Comparison of ENCODE assay signal across 11 cellular contexts in the genomic region with DNA sequence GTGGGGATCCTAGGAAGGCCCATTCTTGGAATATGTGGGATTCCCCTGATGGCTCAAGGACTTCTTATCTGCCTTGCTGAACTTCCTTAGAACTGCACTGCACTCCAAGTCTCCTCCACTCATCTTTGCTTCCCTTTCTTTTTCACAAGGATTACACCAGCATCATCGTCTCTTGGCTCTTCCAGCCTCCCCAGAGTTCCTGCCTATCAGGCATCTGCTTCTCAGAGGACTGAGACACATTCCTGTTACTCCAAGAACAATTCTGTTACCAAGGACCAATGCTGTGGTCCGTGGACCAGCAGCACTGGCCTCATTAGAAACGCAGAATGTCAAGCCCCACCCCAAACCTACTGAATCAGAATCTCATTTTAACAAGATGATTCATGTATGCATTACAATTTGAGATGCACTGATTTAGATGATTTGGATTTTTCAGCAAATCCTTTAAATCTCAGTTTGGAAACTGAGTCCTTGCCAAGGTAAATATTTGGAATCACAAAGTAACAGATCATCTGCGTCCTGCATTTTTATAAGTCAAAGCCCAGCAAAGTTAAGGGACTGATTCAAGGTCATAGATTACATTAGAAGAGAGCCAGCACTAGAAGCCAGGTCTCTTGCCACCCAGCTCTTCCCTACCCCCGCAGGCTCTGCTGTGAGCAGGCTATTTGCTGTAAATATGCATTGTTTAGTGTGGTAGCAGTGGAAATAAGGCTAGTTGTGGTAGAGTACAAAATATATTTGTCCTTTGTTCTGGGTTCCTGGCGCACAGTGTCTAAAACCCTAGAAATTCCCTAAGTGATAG.
A peak's percentile ranks its signal among the peaks of the same experiment; 100 is the strongest.
DNase-seq lines count a peak whose midpoint lies in the region; ATAC-seq and TF ChIP-seq lines count a peak whose summit lies in the region.
"Had no signal": no experiment of that assay in that cellular context is flagged by ENCODE, and none has a peak within 500 bp of the region (broad histone marks: within the 10 kb centered on the region; RNA-seq: fewer than 3 reads in every experiment).

No MANE protein-coding gene starts in this region.

- DNase-seq in GM23248 (peak; percentile 88), ascending aorta (ENCODE audit: low spot score in 2 of 2) (no peak), skeletal muscle cell (ENCODE audit: low read depth) (peak; percentile 69), NCI-H510A treated with DMSO at 0.1 percent for 48 hours (lab: John Stamatoyannopoulos, UW) (no peak), NCI-H345 (lab: John Stamatoyannopoulos, UW) (no peak), substantia nigra (lab: John Stamatoyannopoulos, UW) (no peak)
- DNase-seq: activated effector memory CD4-positive, alpha-beta T cell treated with anti-CD3 and anti-CD28 coated beads, Interleukin-2, amount 50 U/mL, for 16 hours; OCI-M1 had no signal

- TF ChIP-seq CTCF in ascending aorta (IDR thresholded peaks at IDR 0.05) (no peak), gastroesophageal sphincter (IDR thresholded peaks at IDR 0.05) (no peak)

- TF ChIP-seq POLR2A in gastroesophageal sphincter (IDR thresholded peaks at IDR 0.05) = no peak

- WGBS in GM23248 (ENCODE audit: low coverage in 1 of 2, low lambda C conversion rate in 2 of 2, missing lambda C conversion rate in 2 of 2), 2 experiments = 23 to 28% methylated on average over 6 of the region's 6 CpGs
- 10 to 45% methylated on average over 4 to 5 of the region's 6 CpGs for WGBS in gastroesophageal sphincter (ENCODE audit: low coverage in 1 of 2), 2 donors

- H3K4me1 ChIP-seq in GM23248 (ENCODE audit: insufficient read depth) (peaks cover 31% of the 10 kb centered on the region), ascending aorta (peaks cover 0 to 6% of the 10 kb centered on the region in 2 donors), gastroesophageal sphincter (peaks cover 0 to 13% (median 0%) of the 10 kb centered on the region in 3 donors)

- H3K27ac ChIP-seq in GM23248 (peak overlapping the region; percentile 53), ascending aorta (peak overlapping the region; percentile 45 to 52), gastroesophageal sphincter (peak overlapping the region in 3 of 4 donors; percentile 38 to 61 (median 49)), substantia nigra (ENCODE audit: low read depth, low read length, poor library complexity, severe bottlenecking) (no peak overlapping the region)
- H3K27ac ChIP-seq: HL-60 had no signal

- ATAC-seq in gastroesophageal sphincter = peak; percentile 39
- no peak for ATAC-seq in GM18861 (IDR thresholded peaks at IDR 0.05; ENCODE audit: unreplicated experiment)

- H3K9me3 ChIP-seq in GM23248 (ENCODE audit: low read depth) (no peaks in the 10 kb centered on the region), ascending aorta (no peaks in the 10 kb centered on the region), gastroesophageal sphincter (no peaks in the 10 kb centered on the region)

- intact Hi-C loops in ascending aorta (cut with DNase I) = no loop called here

- H3K9ac ChIP-seq in GM23248 = peak overlapping the region; percentile 0; the same call in 1 of the 2 replicates

- no peaks in the 10 kb centered on the region for H4K20me1 ChIP-seq in GM23248 (ENCODE audit: insufficient read depth)

- in situ Hi-C loops in GM23248 (cut with MboI) = no loop called here

- no peak for TF ChIP-seq EP300 in gastroesophageal sphincter (IDR thresholded peaks at IDR 0.05)

- H2AFZ ChIP-seq in GM23248 = no peak overlapping the region

- H3K36me3 ChIP-seq in GM23248 (ENCODE audit: low read depth) (peaks cover 5% of the 10 kb centered on the region; the same call in 1 of the 2 replicates), ascending aorta (peaks cover under 1 to 17% of the 10 kb centered on the region in 2 donors), gastroesophageal sphincter (peaks cover 3 to 15% of the 10 kb centered on the region in 2 donors)

- peaks cover 34% of the 10 kb centered on the region for H3F3A ChIP-seq in GM23248 (ENCODE audit: insufficient read depth)

- no peaks in the 10 kb centered on the region for H3K9me2 ChIP-seq in GM23248 (ENCODE audit: insufficient read depth)

- H3K4me3 ChIP-seq in GM23248 (no peak overlapping the region), ascending aorta (no peak overlapping the region), gastroesophageal sphincter (no peak overlapping the region), skeletal muscle cell (ENCODE audit: low read depth, low read length) (no peak overlapping the region)

- H3K27me3 ChIP-seq in GM23248 (replicated peaks; ENCODE audit: insufficient read depth) (no peaks in the 10 kb centered on the region), ascending aorta (no peaks in the 10 kb centered on the region), gastroesophageal sphincter (no peaks in the 10 kb centered on the region)

- H3K4me2 ChIP-seq in GM23248 (ENCODE audit: unreplicated experiment) = peak overlapping the region; percentile 50

- peaks cover 14% of the 10 kb centered on the region; the same call in 1 of the 2 replicates for H3K79me2 ChIP-seq in GM23248 (ENCODE audit: insufficient read depth)

Comparison
In these comparisons a context has a peak if more than half of its experiments do, and no peak if none do; other contexts are left out.
1. DNase-seq: peak in GM23248 (single experiment) and skeletal muscle cell (single experiment); none in ascending aorta (0 of 2), NCI-H510A treated with DMSO at 0.1 percent for 48 hours (single experiment), NCI-H345 (single experiment) and substantia nigra (0 of 49).